Comparison of ENCODE assay signal across 9 cellular contexts in the genomic region with DNA sequence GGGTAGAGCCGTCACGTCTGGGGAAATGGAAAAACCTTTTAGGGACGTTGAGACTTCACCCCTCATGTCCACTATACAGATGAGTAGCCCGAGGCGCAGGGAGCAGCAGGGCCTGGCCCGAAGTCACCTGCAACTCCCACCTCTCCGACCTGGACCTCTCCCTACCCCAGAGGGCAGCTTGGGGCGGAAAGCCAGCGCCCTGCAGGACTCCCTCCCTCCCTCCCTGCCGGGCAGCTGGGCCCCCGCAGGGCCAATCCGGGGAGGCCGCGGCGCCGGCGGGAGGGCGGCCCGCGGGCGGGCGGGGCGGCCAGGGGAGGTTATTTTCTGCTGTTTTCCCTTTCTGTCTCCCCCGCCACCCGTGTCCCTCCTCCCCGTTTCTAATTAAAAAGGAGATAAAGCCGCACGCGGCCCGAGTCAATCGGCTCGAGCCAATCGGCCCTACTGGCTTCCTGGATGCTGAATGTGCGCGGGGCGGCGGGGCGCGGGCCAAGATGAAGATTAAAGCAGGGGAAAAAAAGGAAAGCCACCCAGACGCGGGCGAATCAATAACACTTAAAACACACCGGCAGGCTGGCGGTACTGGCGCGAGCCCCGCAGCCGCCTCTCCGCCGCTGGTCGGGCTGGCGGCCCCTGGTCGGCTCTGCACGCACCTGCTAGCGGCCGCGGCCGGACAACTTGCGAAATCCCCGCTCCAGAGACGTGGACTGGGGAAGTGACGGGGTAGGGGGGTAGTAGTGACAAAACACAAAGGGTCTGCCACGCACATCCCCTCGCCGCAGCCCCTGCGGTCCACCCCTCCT. TPM values are rescaled to one million over a fixed set of nuclear protein-coding genes. Genes with fewer than 3 reads are reported as not detected.
DNase-seq lines count a peak whose midpoint lies in the region; ATAC-seq lines count a peak whose summit lies in the region.
"Had no signal": no experiment of that assay in that cellular context is flagged by ENCODE, and none has a peak within 500 bp of the region (broad histone marks: within the 10 kb centered on the region; RNA-seq: fewer than 3 reads in every experiment).

No MANE protein-coding gene starts in this region.

- H3K27ac Mint-ChIP-seq in activated CD4-positive, alpha-beta T cell treated with anti-CD3 and anti-CD28 coated beads for 36 hours: no peak overlapping the region
- no peak overlapping the region for H3K27ac Mint-ChIP-seq in activated naive CD4-positive, alpha-beta T cell treated with anti-CD3 and anti-CD28 coated beads, Interleukin-2, amount 50 U/mL, for 24 hours
- peak overlapping the region in 1 of 2 donors; percentile 37 for H3K27ac Mint-ChIP-seq in stimulated activated naive CD8-positive, alpha-beta T cell treated with anti-CD3 and anti-CD28 coated beads, Interleukin-15, amount 100 ng/mL, for 72 hours

- H3K27me3 Mint-ChIP-seq in activated CD4-positive, alpha-beta T cell treated with anti-CD3 and anti-CD28 coated beads for 36 hours: peaks cover 11% of the 10 kb centered on the region
- peaks cover 1% of the 10 kb centered on the region for H3K27me3 Mint-ChIP-seq in activated naive CD4-positive, alpha-beta T cell treated with anti-CD3 and anti-CD28 coated beads, Interleukin-2, amount 50 U/mL, for 24 hours
- H3K27me3 Mint-ChIP-seq in stimulated activated naive CD8-positive, alpha-beta T cell treated with anti-CD3 and anti-CD28 coated beads, Interleukin-15, amount 100 ng/mL, for 72 hours: peaks cover 42% of the 10 kb centered on the region

- POLR2A ChIA-PET in activated CD4-positive, alpha-beta T cell treated with anti-CD3 and anti-CD28 coated beads for 36 hours (lab: Charles Lee): no interaction called here

- intact Hi-C loops in activated CD4-positive, alpha-beta T cell treated with anti-CD3 and anti-CD28 coated beads for 36 hours (cut with DNase I, micrococcal nuclease): loop anchor here in 1 of 2 experiments (5.0 kb wide), 1 partner anchor 396 kb away; a partner anchor contains a TSS

- no peaks in the 10 kb centered on the region for H3K9me3 Mint-ChIP-seq in activated CD4-positive, alpha-beta T cell treated with anti-CD3 and anti-CD28 coated beads for 36 hours (ENCODE audit: low read depth)
- H3K9me3 Mint-ChIP-seq in activated naive CD4-positive, alpha-beta T cell treated with anti-CD3 and anti-CD28 coated beads, Interleukin-2, amount 50 U/mL, for 24 hours: no peaks in the 10 kb centered on the region
- no peaks in the 10 kb centered on the region for H3K9me3 Mint-ChIP-seq in stimulated activated naive CD8-positive, alpha-beta T cell treated with anti-CD3 and anti-CD28 coated beads, Interleukin-15, amount 100 ng/mL, for 72 hours

- CTCF ChIA-PET in activated CD4-positive, alpha-beta T cell treated with anti-CD3 and anti-CD28 coated beads for 36 hours (lab: Charles Lee): interaction anchor here (1.9 kb wide), 1 partner anchor 221 kb away, joined by 10 read pairs; no protein-coding TSS in a partner anchor

- H3K4me1 Mint-ChIP-seq in activated CD4-positive, alpha-beta T cell treated with anti-CD3 and anti-CD28 coated beads for 36 hours: peaks cover 5% of the 10 kb centered on the region
- peaks cover 18% of the 10 kb centered on the region for H3K4me1 Mint-ChIP-seq in activated naive CD4-positive, alpha-beta T cell treated with anti-CD3 and anti-CD28 coated beads, Interleukin-2, amount 50 U/mL, for 24 hours
- peaks cover 14% of the 10 kb centered on the region for H3K4me1 Mint-ChIP-seq in stimulated activated naive CD8-positive, alpha-beta T cell treated with anti-CD3 and anti-CD28 coated beads, Interleukin-15, amount 100 ng/mL, for 72 hours

- in situ Hi-C loops in G401 (cut with HindIII; ENCODE audit: low sequenced_read_pairs): no loop called here

- H3K36me3 Mint-ChIP-seq in activated CD4-positive, alpha-beta T cell treated with anti-CD3 and anti-CD28 coated beads for 36 hours (ENCODE audit: low read depth): peaks cover 3% of the 10 kb centered on the region
- H3K36me3 Mint-ChIP-seq in activated naive CD4-positive, alpha-beta T cell treated with anti-CD3 and anti-CD28 coated beads, Interleukin-2, amount 50 U/mL, for 24 hours: peaks cover 3% of the 10 kb centered on the region

- no peak for ATAC-seq in activated CD4-positive, alpha-beta T cell treated with anti-CD3 and anti-CD28 coated beads for 36 hours
- ATAC-seq in stimulated activated naive CD8-positive, alpha-beta T cell treated with anti-CD3 and anti-CD28 coated beads, Interleukin-15, amount 100 ng/mL, for 72 hours: no peak
- ATAC-seq in GM18868 (IDR thresholded peaks at IDR 0.05; ENCODE audit: unreplicated experiment): no peak

- peak; percentile 30 for DNase-seq in activated CD4-positive, alpha-beta T cell treated with anti-CD3 and anti-CD28 coated beads for 36 hours
- no peak for DNase-seq in activated CD4-positive, alpha-beta T cell treated with anti-CD3 and anti-CD28 coated beads for 4 hours
- DNase-seq in islet precursor cell (peak; percentile 63), G401 (ENCODE audit: low spot score) (no peak), Kasumi-1 (lab: John Stamatoyannopoulos, UW) (no peak)
- peak in 1 of 2 donors; percentile 9 for DNase-seq in stimulated activated naive CD8-positive, alpha-beta T cell treated with anti-CD3 and anti-CD28 coated beads, Interleukin-15, amount 100 ng/mL, for 72 hours

- peak overlapping the region; percentile 65 for H3K4me3 Mint-ChIP-seq in activated CD4-positive, alpha-beta T cell treated with anti-CD3 and anti-CD28 coated beads for 36 hours
- H3K4me3 Mint-ChIP-seq in activated naive CD4-positive, alpha-beta T cell treated with anti-CD3 and anti-CD28 coated beads, Interleukin-2, amount 50 U/mL, for 24 hours: peak overlapping the region; percentile 87
- H3K4me3 Mint-ChIP-seq in stimulated activated naive CD8-positive, alpha-beta T cell treated with anti-CD3 and anti-CD28 coated beads, Interleukin-15, amount 100 ng/mL, for 72 hours: peak overlapping the region; percentile 77 to 78

RNA-seq across cellular contexts. Expression of a gene that starts 1.8 kb away (rescaled TPM):
- total RNA-seq in activated CD4-positive, alpha-beta T cell treated with anti-CD3 and anti-CD28 coated beads for 36 hours: under 1 TPM; 0.11 to 0.39 TPM
- not detected in 2 replicates for total RNA-seq in G401 (2014; rRNA removed; shearing (Covaris generic))
- total RNA-seq: SJSA1 had no signal

Comparison
In these comparisons a context has a peak if more than half of its experiments do, and no peak if none do; other contexts are left out.
1. DNase-seq: peak in activated CD4-positive, alpha-beta T cell treated with anti-CD3 and anti-CD28 coated beads for 36 hours (single experiment) and islet precursor cell (single experiment); none in activated CD4-positive, alpha-beta T cell treated with anti-CD3 and anti-CD28 coated beads for 4 hours (0 of 2), G401 (single experiment) and Kasumi-1 (0 of 2).
2. Peak in every context shown above with its lines, with median percentiles within 50 percentile points of each other: H3K4me3 Mint-ChIP-seq.